In the genomic region with DNA sequence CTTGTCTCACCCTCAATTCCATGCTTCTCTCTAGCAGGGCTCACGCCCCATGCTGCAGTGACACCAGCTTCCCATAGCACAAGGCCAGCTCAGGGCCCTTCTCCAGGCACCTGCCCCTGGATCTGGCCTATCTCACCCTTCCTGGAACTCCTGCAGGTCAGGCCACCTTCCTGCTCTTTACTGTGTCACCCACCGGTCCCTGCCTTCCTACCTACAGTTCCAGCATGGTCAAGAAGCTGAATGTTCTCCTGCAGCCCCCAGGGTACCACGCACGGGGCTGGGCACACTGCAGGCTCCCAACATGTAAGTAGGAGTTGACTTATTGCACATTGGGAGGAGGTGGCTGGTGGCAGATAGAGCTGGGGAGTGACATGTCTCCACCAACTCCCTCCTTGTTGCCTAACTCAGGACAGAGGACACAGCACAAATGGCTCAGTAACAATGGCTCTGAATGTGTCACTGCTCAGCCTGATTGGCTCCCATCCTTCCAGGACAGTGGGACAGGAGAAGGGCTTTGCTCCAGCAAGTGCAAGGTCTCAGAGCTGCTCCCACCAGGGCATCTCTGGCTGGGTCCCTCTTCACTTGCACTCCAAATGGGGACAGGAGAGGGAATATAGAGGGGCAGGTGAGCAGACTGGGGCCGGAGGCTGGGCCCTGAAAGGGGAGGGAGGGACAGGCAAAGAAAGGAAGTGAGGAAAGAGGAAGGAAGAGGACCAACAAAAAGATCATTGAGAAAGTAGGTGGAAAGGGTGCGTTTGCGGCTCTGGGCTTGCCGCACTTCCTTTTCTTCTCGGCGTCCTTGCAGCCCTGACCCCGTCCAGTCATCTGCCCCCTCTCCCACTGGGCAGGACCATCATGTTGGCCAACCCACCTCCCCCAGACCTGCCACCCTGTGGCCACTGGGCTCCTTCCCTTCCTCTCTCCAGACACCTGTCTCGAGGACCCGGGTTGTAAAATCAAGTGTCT, we compare ENCODE assay signal across 10 cellular contexts. TPM values are rescaled to one million over a fixed set of nuclear protein-coding genes. Genes with fewer than 3 reads are reported as not detected.
A peak's percentile ranks its signal among the peaks of the same experiment; 100 is the strongest.
DNase-seq lines count a peak whose midpoint lies in the region; ATAC-seq and TF ChIP-seq lines count a peak whose summit lies in the region.
"Had no signal": no experiment of that assay in that cellular context is flagged by ENCODE, and none has a peak within 500 bp of the region (broad histone marks: within the 10 kb centered on the region; RNA-seq: fewer than 3 reads in every experiment).

No MANE protein-coding gene starts in this region.

- peaks cover 89 to 98% (median 97%) of the 10 kb centered on the region in 3 donors for H3K4me1 Mint-ChIP-seq in CD8-positive, alpha-beta memory T cell
- H3K4me1 Mint-ChIP-seq in MCF 10A (ENCODE audit: insufficient read depth, unreplicated experiment) (peaks cover 75% of the 10 kb centered on the region), naive B cell (peaks cover 92 to 99% (median 96%) of the 10 kb centered on the region in 3 donors)

- DNase-seq in CD8-positive, alpha-beta memory T cell, result no peak
- DNase-seq in NOMO-1 treated with DMSO at 0.1 percent for 48 hours (lab: John Stamatoyannopoulos, UW; ENCODE audit: unreplicated experiment) (peak; percentile 90), MCF 10A (ENCODE audit: unreplicated experiment) (no peak), naive B cell (peak; percentile 31), DMS79 (lab: John Stamatoyannopoulos, UW) (no peak), ecto neural progenitor cell (ENCODE audit: low spot score) (no peak)
- no peak for DNase-seq in activated CD4-positive, alpha-beta T cell treated with anti-CD3 and anti-CD28 coated beads, Interleukin-2, amount 50 U/mL, for 4 hours
- DNase-seq: NCI-H526; stimulated activated CD4-positive, alpha-beta T cell treated with anti-CD3 and anti-CD28 coated beads, Interleukin-1b, Interleukin-23, amount 100 ng/mL, for 48 hours had no signal

- H3K36me3 ChIP-seq in CD8-positive, alpha-beta memory T cell (ENCODE audit: insufficient read depth, low read length), result no peaks in the 10 kb centered on the region

- H3K4me3 ChIP-seq in CD8-positive, alpha-beta memory T cell (ENCODE audit: low read length), result no peak overlapping the region

- H3K9me3 ChIP-seq in CD8-positive, alpha-beta memory T cell (ENCODE audit: low read length), result no peaks in the 10 kb centered on the region

- H3K4me3 Mint-ChIP-seq in CD8-positive, alpha-beta memory T cell, result peak overlapping the region; percentile 16 to 88 (median 69)
- H3K4me3 Mint-ChIP-seq in MCF 10A (ENCODE audit: unreplicated experiment) (peak overlapping the region; percentile 28), naive B cell (peak overlapping the region; percentile 57 to 84 (median 76))

- peaks cover 97% of the 10 kb centered on the region for H3K4me1 ChIP-seq in CD8-positive, alpha-beta memory T cell (ENCODE audit: insufficient read depth, low read length)

- H3K27ac ChIP-seq in CD8-positive, alpha-beta memory T cell (ENCODE audit: low read depth, low read length), result no peak overlapping the region

- H3K27me3 Mint-ChIP-seq in CD8-positive, alpha-beta memory T cell, result peaks cover 0 to 9% of the 10 kb centered on the region in 2 donors
- H3K27me3 Mint-ChIP-seq in MCF 10A (ENCODE audit: insufficient read depth, unreplicated experiment), result no peaks in the 10 kb centered on the region
- no peaks in the 10 kb centered on the region for H3K27me3 Mint-ChIP-seq in naive B cell

- intact Hi-C loops in MCF 10A (cut with micrococcal nuclease), result no loop called here

- H3K27me3 ChIP-seq in CD8-positive, alpha-beta memory T cell (ENCODE audit: insufficient read depth, low read length, poor library complexity, severe bottlenecking), result no peaks in the 10 kb centered on the region

- POLR2A ChIA-PET in CD8-positive, alpha-beta memory T cell (lab: Charles Lee), result no interaction called here
- POLR2A ChIA-PET in MCF 10A (lab: Yijun Ruan, JAX), result interaction anchor here (1.0 to 8.5 kb wide), 2 partner anchors 13 to 30 kb away, joined by 3 to 146 read pairs; a partner anchor contains a TSS

- CTCF ChIA-PET in CD8-positive, alpha-beta memory T cell (lab: Charles Lee), result interaction anchor here (0.7 to 2.5 kb wide), 5 partner anchors 14 to 33 kb away, joined by 3 to 12 read pairs (median 5); a partner anchor contains a TSS
- CTCF ChIA-PET in MCF 10A (lab: Yijun Ruan, JAX), result interaction anchor here (0.6 to 1.7 kb wide), 6 partner anchors 13 to 50 kb away, joined by 3 to 6 read pairs (median 4); no protein-coding TSS in a partner anchor

- peaks cover 0 to 11% (median 3%) of the 10 kb centered on the region in 3 donors for H3K36me3 Mint-ChIP-seq in CD8-positive, alpha-beta memory T cell
- H3K36me3 Mint-ChIP-seq in MCF 10A (ENCODE audit: insufficient read depth, unreplicated experiment) (peaks cover 28% of the 10 kb centered on the region), naive B cell (no peaks in the 10 kb centered on the region)

- ATAC-seq in naive B cell (ENCODE audit: low read depth in 2 of 2) (peak in 1 of 2 donors; percentile 15), GM19397 (IDR thresholded peaks at IDR 0.05; ENCODE audit: unreplicated experiment) (no peak)

- BruUV-seq in MCF 10A (replicated peaks; lab: Mats Ljungman, UMichigan), result no TSS peak

- peak overlapping the region; percentile 52 to 97 (median 90) for H3K27ac Mint-ChIP-seq in CD8-positive, alpha-beta memory T cell
- H3K27ac Mint-ChIP-seq in MCF 10A (ENCODE audit: low read depth, unreplicated experiment) (peak overlapping the region; percentile 95), naive B cell (peak overlapping the region; percentile 44 to 94 (median 80))

- no peak for TF ChIP-seq CTCF in MCF 10A (IDR thresholded peaks at IDR 0.05; ENCODE audit: unreplicated experiment)

- no peaks in the 10 kb centered on the region for H3K9me3 Mint-ChIP-seq in CD8-positive, alpha-beta memory T cell
- H3K9me3 Mint-ChIP-seq in MCF 10A (ENCODE audit: unreplicated experiment), result no peaks in the 10 kb centered on the region
- H3K9me3 Mint-ChIP-seq in naive B cell, result no peaks in the 10 kb centered on the region

RNA-seq across cellular contexts. Expression of a gene that starts 14.3 kb away (rescaled TPM):
- total RNA-seq in CD8-positive, alpha-beta memory T cell, result 10 to 100 TPM; 12.8 to 13.1 TPM
- polyA plus RNA-seq in CD8-positive, alpha-beta memory T cell, result 23.1 TPM
- total RNA-seq in MCF 10A (2022), result 29.4 and 29.8 TPM in 2 replicates
- polyA plus RNA-seq in naive B cell (ENCODE audit: low read depth in 6 of 6), result 10 to 100 TPM; 16.5 to 34.4 (median 19.6) TPM

RNA-seq across cellular contexts. Expression of a gene that starts 29.6 kb away (rescaled TPM):
- total RNA-seq in CD8-positive, alpha-beta memory T cell, result under 1 TPM in 1 of 2 experiments, not detected in 1; 0.07 TPM
- polyA plus RNA-seq in CD8-positive, alpha-beta memory T cell, result not detected
- 0.89 and 1.1 TPM in 2 replicates for total RNA-seq in MCF 10A (2022)
- not detected for polyA plus RNA-seq in naive B cell (ENCODE audit: low read depth in 6 of 6)

RNA-seq across cellular contexts. Expression of a gene that starts 55.0 kb away (rescaled TPM):
- 1 to 10 TPM in 1 of 2 experiments, under 1 TPM in 1; 0.93 to 1.1 TPM for total RNA-seq in CD8-positive, alpha-beta memory T cell
- 0.60 TPM for polyA plus RNA-seq in CD8-positive, alpha-beta memory T cell
- total RNA-seq in MCF 10A (2022), result 33.8 and 40.9 TPM in 2 replicates
- under 1 TPM in 5 of 6 donors, not detected in 1; 0.21 to 0.78 (median 0.49) TPM for polyA plus RNA-seq in naive B cell (ENCODE audit: low read depth in 6 of 6)

Comparison
In these comparisons a context has a peak if more than half of its experiments do, and no peak if none do; other contexts are left out.
1. DNase-seq: peak in NOMO-1 treated with DMSO at 0.1 percent for 48 hours (single experiment) and naive B cell (single experiment); none in CD8-positive, alpha-beta memory T cell (0 of 5), MCF 10A (single experiment), DMS79 (single experiment), ecto neural progenitor cell (single experiment) and activated CD4-positive, alpha-beta T cell treated with anti-CD3 and anti-CD28 coated beads, Interleukin-2, amount 50 U/mL, for 4 hours (0 of 2).
2. RNA of a gene that starts 55.0 kb away (total RNA-seq): 33.8 to 40.9 TPM in MCF 10A; 0.93 to 1.1 TPM in CD8-positive, alpha-beta memory T cell; every median in the first group is over 10 times any median in the second.
3. Peak in every context shown above with its lines, with median percentiles within 50 percentile points of each other: H3K27ac Mint-ChIP-seq and H3K4me3 Mint-ChIP-seq.